17 cellular contexts compared by ENCODE assay signal in the genomic region with DNA sequence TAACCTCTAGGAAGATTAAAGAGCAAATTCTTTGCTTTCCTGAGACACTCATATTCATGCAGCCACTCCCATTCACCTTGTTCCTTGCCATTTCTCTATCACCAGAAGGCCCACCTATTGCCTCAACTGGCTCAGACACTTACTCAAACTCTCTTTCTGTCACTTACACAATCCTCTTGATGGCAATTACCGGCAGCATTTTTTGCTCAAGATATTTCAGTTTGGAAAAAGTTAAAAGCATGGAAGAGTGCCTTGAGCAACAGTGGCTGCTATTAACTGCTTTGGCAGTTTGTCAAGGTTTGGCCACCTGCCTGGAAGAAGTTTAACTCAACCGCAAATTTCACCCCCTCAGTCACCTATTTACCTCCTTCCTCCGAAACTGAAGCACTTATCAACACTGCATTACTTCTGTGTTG.
DNase-seq lines count a peak whose midpoint lies in the region; ATAC-seq and TF ChIP-seq lines count a peak whose summit lies in the region.
"Had no signal": no experiment of that assay in that cellular context is flagged by ENCODE, and none has a peak within 500 bp of the region (broad histone marks: within the 10 kb centered on the region; RNA-seq: fewer than 3 reads in every experiment).

No MANE protein-coding gene starts in this region.

- H3K27ac ChIP-seq in epithelial cell of prostate: peak overlapping the region; percentile 41
- H3K27ac ChIP-seq in right atrium auricular region: no peak overlapping the region
- no peak overlapping the region for H3K27ac ChIP-seq in tibial artery
- H3K27ac ChIP-seq: adrenal gland had no signal

- intact Hi-C loops in tibial artery (cut with DNase I; ENCODE audit: low total_unique reads): no loop called here

- H3K27me3 ChIP-seq in right atrium auricular region: no peaks in the 10 kb centered on the region
- no peaks in the 10 kb centered on the region for H3K27me3 ChIP-seq in tibial artery
- H3K27me3 ChIP-seq: adrenal gland had no signal

- H3K4me3 ChIP-seq in right atrium auricular region: no peak overlapping the region
- H3K4me3 ChIP-seq in tibial artery: no peak overlapping the region
- H3K4me3 ChIP-seq: adrenal gland had no signal

- DNase-seq in H4 (ENCODE audit: low spot score): peak; percentile 75
- DNase-seq in NCI-H226: peak; percentile 56
- no peak for DNase-seq in epithelial cell of prostate (ENCODE audit: low read depth, low spot score)
- no peak for DNase-seq in omental fat pad (ENCODE audit: low spot score)
- no peak for DNase-seq in right atrium auricular region (ENCODE audit: low spot score)
- DNase-seq in central memory CD4-positive, alpha-beta T cell: no peak
- no peak for DNase-seq in tibial artery
- DNase-seq: adrenal gland; immature natural killer cell; NCI-H1694; OCI-M1; retina; stimulated activated CD4-positive, alpha-beta T cell treated with anti-CD3 and anti-CD28 coated beads, Interleukin-2, amount 100 ng/mL, for 48 hours; T-helper 1 cell had no signal

- H3K36me3 ChIP-seq in right atrium auricular region: no peaks in the 10 kb centered on the region
- no peaks in the 10 kb centered on the region for H3K36me3 ChIP-seq in tibial artery
- H3K36me3 ChIP-seq: adrenal gland had no signal

- TF ChIP-seq CTCF in omental fat pad (IDR thresholded peaks at IDR 0.05) (no peak), right atrium auricular region (IDR thresholded peaks at IDR 0.05) (no peak), tibial artery (IDR thresholded peaks at IDR 0.05) (no peak)

- no peaks in the 10 kb centered on the region for H3K9me3 ChIP-seq in right atrium auricular region
- no peaks in the 10 kb centered on the region for H3K9me3 ChIP-seq in tibial artery
- H3K9me3 ChIP-seq: adrenal gland had no signal

- ATAC-seq in omental fat pad (ENCODE audit: low FRiP score): peak; percentile 37
- no peak for ATAC-seq in GM21619 (IDR thresholded peaks at IDR 0.05; ENCODE audit: unreplicated experiment)
- ATAC-seq: activated CD4-positive, CD25-positive, alpha-beta regulatory T cell treated with anti-CD3 and anti-CD28 coated beads, Interleukin-2, amount 50 U/mL, for 24 hours; stimulated activated memory B cell treated with anti-CD40 and anti-IgM and Interleukin-4, amounts not matched to agents 10 μg/mL and 1 μg/mL and 100 μg/mL, for 72 hours had no signal

- H3K4me1 ChIP-seq in right atrium auricular region (no peaks in the 10 kb centered on the region), tibial artery (no peaks in the 10 kb centered on the region)
- H3K4me1 ChIP-seq: adrenal gland had no signal

Comparison
In these comparisons a context has a peak if more than half of its experiments do, and no peak if none do; other contexts are left out.
1. DNase-seq: peak in H4 (single experiment) and NCI-H226 (single experiment); none in epithelial cell of prostate (single experiment), omental fat pad (single experiment), right atrium auricular region (single experiment), central memory CD4-positive, alpha-beta T cell (single experiment) and tibial artery (0 of 2).